ENCODE assay signal across 1 cellular context in genomic region chr9:72952914-72953313, GRCh38.
TF ChIP-seq lines count a peak whose summit lies in the region.

Gene ALDH1A1 (minus strand): TSS chr9:72953053. CDS start chr9:72953000, 53 bp downstream.

TF ChIP-seq in GM23338, 12 proteins besides CTCF, POLR2A, EP300 and RAD21 (continued from another document):
- TF ChIP-seq, protein P1, sequence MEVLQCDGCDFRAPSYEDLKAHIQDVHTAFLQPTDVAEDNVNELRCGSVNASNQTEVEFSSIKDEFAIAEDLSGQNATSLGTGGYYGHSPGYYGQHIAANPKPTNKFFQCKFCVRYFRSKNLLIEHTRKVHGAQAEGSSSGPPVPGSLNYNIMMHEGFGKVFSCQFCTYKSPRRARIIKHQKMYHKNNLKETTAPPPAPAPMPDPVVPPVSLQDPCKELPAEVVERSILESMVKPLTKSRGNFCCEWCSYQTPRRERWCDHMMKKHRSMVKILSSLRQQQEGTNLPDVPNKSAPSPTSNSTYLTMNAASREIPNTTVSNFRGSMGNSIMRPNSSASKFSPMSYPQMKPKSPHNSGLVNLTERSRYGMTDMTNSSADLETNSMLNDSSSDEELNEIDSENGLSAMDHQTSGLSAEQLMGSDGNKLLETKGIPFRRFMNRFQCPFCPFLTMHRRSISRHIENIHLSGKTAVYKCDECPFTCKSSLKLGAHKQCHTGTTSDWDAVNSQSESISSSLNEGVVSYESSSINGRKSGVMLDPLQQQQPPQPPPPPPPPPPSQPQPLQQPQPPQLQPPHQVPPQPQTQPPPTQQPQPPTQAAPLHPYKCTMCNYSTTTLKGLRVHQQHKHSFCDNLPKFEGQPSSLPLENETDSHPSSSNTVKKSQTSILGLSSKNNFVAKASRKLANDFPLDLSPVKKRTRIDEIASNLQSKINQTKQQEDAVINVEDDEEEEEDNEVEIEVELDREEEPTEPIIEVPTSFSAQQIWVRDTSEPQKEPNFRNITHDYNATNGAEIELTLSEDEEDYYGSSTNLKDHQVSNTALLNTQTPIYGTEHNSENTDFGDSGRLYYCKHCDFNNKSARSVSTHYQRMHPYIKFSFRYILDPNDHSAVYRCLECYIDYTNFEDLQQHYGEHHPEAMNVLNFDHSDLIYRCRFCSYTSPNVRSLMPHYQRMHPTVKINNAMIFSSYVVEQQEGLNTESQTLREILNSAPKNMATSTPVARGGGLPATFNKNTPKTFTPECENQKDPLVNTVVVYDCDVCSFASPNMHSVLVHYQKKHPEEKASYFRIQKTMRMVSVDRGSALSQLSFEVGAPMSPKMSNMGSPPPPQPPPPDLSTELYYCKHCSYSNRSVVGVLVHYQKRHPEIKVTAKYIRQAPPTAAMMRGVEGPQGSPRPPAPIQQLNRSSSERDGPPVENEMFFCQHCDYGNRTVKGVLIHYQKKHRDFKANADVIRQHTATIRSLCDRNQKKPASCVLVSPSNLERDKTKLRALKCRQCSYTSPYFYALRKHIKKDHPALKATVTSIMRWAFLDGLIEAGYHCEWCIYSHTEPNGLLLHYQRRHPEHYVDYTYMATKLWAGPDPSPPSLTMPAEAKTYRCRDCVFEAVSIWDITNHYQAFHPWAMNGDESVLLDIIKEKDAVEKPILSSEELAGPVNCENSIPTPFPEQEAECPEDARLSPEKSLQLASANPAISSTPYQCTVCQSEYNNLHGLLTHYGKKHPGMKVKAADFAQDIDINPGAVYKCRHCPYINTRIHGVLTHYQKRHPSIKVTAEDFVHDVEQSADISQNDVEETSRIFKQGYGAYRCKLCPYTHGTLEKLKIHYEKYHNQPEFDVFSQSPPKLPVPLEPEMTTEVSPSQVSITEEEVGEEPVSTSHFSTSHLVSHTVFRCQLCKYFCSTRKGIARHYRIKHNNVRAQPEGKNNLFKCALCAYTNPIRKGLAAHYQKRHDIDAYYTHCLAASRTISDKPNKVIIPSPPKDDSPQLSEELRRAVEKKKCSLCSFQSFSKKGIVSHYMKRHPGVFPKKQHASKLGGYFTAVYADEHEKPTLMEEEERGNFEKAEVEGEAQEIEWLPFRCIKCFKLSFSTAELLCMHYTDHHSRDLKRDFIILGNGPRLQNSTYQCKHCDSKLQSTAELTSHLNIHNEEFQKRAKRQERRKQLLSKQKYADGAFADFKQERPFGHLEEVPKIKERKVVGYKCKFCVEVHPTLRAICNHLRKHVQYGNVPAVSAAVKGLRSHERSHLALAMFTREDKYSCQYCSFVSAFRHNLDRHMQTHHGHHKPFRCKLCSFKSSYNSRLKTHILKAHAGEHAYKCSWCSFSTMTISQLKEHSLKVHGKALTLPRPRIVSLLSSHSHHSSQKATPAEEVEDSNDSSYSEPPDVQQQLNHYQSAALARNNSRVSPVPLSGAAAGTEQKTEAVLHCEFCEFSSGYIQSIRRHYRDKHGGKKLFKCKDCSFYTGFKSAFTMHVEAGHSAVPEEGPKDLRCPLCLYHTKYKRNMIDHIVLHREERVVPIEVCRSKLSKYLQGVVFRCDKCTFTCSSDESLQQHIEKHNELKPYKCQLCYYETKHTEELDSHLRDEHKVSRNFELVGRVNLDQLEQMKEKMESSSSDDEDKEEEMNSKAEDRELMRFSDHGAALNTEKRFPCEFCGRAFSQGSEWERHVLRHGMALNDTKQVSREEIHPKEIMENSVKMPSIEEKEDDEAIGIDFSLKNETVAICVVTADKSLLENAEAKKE (CRISPR knock-in tag; IDR thresholded peaks at IDR 0.05) = no peak
- TF ChIP-seq EZH2 (IDR thresholded peaks at IDR 0.05; ENCODE audit: low read depth, unreplicated experiment) (no peak), ZNF331 (CRISPR knock-in tag; IDR thresholded peaks at IDR 0.05; ENCODE audit: low read depth) (no peak), CREB1 (CRISPR knock-in tag; IDR thresholded peaks at IDR 0.05; ENCODE audit: low read depth) (no peak), EZH2phosphoT487 (IDR thresholded peaks at IDR 0.05; ENCODE audit: unreplicated experiment) (no peak)
